1 cellular context compared by ENCODE assay signal in the genomic region with DNA sequence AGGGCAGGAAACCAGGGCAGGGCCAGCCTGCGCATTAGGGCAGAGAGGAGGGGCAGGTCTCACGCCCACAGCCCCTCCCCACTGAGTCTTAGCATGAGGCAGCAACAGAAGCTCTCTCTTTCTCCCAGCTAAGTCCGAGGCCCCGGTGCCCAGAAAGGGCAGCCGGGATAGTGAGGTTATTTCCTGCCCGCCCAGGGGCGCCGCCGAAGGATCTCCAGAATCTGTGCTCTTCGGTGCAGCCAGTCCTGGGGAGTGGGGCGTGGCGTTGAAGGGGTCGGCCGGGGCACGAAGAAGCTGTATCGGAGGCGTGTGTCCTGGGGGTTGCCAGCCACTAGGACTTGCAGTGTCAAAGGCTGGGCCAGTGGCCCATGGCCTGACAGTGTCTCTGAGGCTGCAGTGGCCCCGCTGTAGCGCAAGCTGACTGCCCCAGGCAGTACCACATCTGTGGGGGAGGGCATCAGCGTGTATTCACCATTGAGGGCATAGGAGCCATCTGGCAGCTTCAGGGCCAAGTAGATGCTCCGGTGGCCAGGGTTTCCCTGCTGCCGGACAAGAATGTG.
TF ChIP-seq lines count a peak whose summit lies in the region.

No MANE protein-coding gene starts in this region.

TF ChIP-seq in WTC11, 78 proteins besides CTCF, POLR2A, EP300 and RAD21:
- no peak for TF ChIP-seq ATF1 (CRISPR knock-in tag; IDR thresholded peaks at IDR 0.05)
- TF ChIP-seq, protein P1, sequence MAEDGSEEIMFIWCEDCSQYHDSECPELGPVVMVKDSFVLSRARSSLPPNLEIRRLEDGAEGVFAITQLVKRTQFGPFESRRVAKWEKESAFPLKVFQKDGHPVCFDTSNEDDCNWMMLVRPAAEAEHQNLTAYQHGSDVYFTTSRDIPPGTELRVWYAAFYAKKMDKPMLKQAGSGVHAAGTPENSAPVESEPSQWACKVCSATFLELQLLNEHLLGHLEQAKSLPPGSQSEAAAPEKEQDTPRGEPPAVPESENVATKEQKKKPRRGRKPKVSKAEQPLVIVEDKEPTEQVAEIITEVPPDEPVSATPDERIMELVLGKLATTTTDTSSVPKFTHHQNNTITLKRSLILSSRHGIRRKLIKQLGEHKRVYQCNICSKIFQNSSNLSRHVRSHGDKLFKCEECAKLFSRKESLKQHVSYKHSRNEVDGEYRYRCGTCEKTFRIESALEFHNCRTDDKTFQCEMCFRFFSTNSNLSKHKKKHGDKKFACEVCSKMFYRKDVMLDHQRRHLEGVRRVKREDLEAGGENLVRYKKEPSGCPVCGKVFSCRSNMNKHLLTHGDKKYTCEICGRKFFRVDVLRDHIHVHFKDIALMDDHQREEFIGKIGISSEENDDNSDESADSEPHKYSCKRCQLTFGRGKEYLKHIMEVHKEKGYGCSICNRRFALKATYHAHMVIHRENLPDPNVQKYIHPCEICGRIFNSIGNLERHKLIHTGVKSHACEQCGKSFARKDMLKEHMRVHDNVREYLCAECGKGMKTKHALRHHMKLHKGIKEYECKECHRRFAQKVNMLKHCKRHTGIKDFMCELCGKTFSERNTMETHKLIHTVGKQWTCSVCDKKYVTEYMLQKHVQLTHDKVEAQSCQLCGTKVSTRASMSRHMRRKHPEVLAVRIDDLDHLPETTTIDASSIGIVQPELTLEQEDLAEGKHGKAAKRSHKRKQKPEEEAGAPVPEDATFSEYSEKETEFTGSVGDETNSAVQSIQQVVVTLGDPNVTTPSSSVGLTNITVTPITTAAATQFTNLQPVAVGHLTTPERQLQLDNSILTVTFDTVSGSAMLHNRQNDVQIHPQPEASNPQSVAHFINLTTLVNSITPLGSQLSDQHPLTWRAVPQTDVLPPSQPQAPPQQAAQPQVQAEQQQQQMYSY (CRISPR knock-in tag; IDR thresholded peaks at IDR 0.05): peak; percentile 83
TF ChIP-seq in WTC11: peak in this region for 1.
